ENCODE assay signal across 23 cellular contexts in the genomic region with DNA sequence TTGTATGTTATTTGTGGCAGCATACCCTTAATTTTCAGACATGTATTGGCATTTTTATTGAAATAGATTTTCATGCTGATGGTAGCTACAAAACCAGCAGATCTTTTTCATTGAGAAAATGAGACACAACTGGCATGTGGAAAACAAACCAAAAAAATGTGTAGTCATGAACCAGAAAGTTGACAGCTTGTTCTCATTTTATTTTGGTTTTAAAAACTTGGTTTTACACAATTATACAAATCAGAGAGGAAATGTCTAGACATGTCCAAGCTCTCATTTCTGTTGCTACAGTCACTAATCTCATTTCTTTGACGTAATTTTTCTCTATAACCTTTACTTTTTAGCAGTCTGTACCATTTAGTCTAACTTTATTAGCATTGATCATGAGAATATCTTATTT.
"Had no signal": no experiment of that assay in that cellular context is flagged by ENCODE, and none has a peak within 500 bp of the region (broad histone marks: within the 10 kb centered on the region; RNA-seq: fewer than 3 reads in every experiment).

No MANE protein-coding gene starts in this region.

- H3K4me2 ChIP-seq: neural progenitor cell had no signal

- H3K9ac ChIP-seq: neural progenitor cell, parathyroid adenoma had no signal

- ATAC-seq: psoas muscle; right cardiac atrium; right lobe of liver; stimulated activated effector memory CD8-positive, alpha-beta T cell treated with anti-CD3 and anti-CD28 coated beads, Interleukin-12 subunit alpha, Interleukin-12 subunit beta, amount 100 ng/mL, for 72 hours; stimulated activated naive B cell treated with anti-CD40 and anti-IgM and Interleukin-4, amounts not matched to agents 10 μg/mL and 1 μg/mL and 100 μg/mL, for 72 hours had no signal

- DNase-seq: occipital lobe; ovary; posterior cingulate gyrus; psoas muscle; right cardiac atrium; right lobe of liver; sigmoid colon; small intestine; stimulated activated CD4-positive, alpha-beta T cell treated with anti-CD3 and anti-CD28 coated beads, Interleukin-15, amount 100 ng/mL, for 24 hours; stimulated activated CD4-positive, alpha-beta T cell treated with anti-CD3 and anti-CD28 coated beads, Interleukin-2, amount 100 ng/mL, for 24 hours; stimulated activated CD4-positive, alpha-beta T cell treated with anti-CD3 and anti-CD28 coated beads, Interleukin-2, amount 100 ng/mL, for 48 hours; stimulated activated CD4-positive, alpha-beta T cell treated with anti-CD3 and anti-CD28 coated beads, Interleukin-4, amount 100 ng/mL, for 24 hours; stimulated activated naive B cell treated with anti-CD40 and anti-IgM and Interleukin-4, amounts not matched to agents 10 μg/mL and 1 μg/mL and 100 μg/mL, for 72 hours; stimulated activated naive CD4-positive, alpha-beta T cell treated with Interleukin-2 at 50 U/mL for 16 hours; stomach; thyroid gland; upper lobe of left lung had no signal

- H3K4me3 ChIP-seq: neural progenitor cell, ovary, psoas muscle, right lobe of liver, sigmoid colon, stomach, thoracic aorta, thyroid gland, tibial nerve, upper lobe of left lung, vagina had no signal

- H3K79me2 ChIP-seq: parathyroid adenoma had no signal

- H3K27ac ChIP-seq: neural progenitor cell, ovary, parathyroid adenoma, psoas muscle, right lobe of liver, sigmoid colon, stomach, thoracic aorta, thyroid gland, tibial nerve, upper lobe of left lung, vagina had no signal

- H2AFZ ChIP-seq: neural progenitor cell, parathyroid adenoma had no signal

- H3K9me3 ChIP-seq: ovary, psoas muscle, right lobe of liver, sigmoid colon, stomach, thoracic aorta, thyroid gland, tibial nerve, upper lobe of left lung, vagina had no signal

- H3K36me3 ChIP-seq: neural progenitor cell, ovary, right lobe of liver, sigmoid colon, stomach, thoracic aorta, thyroid gland, tibial nerve, upper lobe of left lung, vagina had no signal

- H3K4me1 ChIP-seq: neural progenitor cell, parathyroid adenoma, psoas muscle, right lobe of liver, sigmoid colon, stomach, thyroid gland, tibial nerve, upper lobe of left lung, vagina had no signal

- H3K27me3 ChIP-seq: neural progenitor cell, ovary, right lobe of liver, sigmoid colon, stomach, thyroid gland, tibial nerve, upper lobe of left lung, vagina had no signal
